13 cellular contexts compared by ENCODE assay signal in genomic region chr2:127217470-127218325, GRCh38. TPM values are rescaled to one million over a fixed set of nuclear protein-coding genes. Genes with fewer than 3 reads are reported as not detected.
DNase-seq lines count a peak whose midpoint lies in the region; TF ChIP-seq lines count a peak whose summit lies in the region.
"Had no signal": no experiment of that assay in that cellular context is flagged by ENCODE, and none has a peak within 500 bp of the region (broad histone marks: within the 10 kb centered on the region; RNA-seq: fewer than 3 reads in every experiment).

No MANE protein-coding gene starts in this region.

- no peaks in the 10 kb centered on the region for H3K36me3 Mint-ChIP-seq in activated CD4-positive, alpha-beta memory T cell treated with anti-CD3 and anti-CD28 coated beads for 36 hours
- H3K36me3 Mint-ChIP-seq in activated CD4-positive, alpha-beta memory T cell treated with anti-CD3 and anti-CD28 coated beads, Interleukin-2, amount 10 ng/mL, durations not matched to agents 7 days and 5 days (ENCODE audit: low read depth) = peaks cover 4% of the 10 kb centered on the region
- no peaks in the 10 kb centered on the region for H3K36me3 Mint-ChIP-seq in stimulated activated naive CD8-positive, alpha-beta T cell treated with anti-CD3 and anti-CD28 coated beads, Interleukin-15, Interleukin-2, amounts not matched to agents 100 ng/mL and 50 ng/mL, for 24 hours (ENCODE audit: low read depth)

- H3K4me3 Mint-ChIP-seq in activated CD4-positive, alpha-beta memory T cell treated with anti-CD3 and anti-CD28 coated beads for 36 hours = no peak overlapping the region
- no peak overlapping the region for H3K4me3 Mint-ChIP-seq in activated CD4-positive, alpha-beta memory T cell treated with anti-CD3 and anti-CD28 coated beads, Interleukin-2, amount 10 ng/mL, durations not matched to agents 7 days and 5 days
- H3K4me3 Mint-ChIP-seq in stimulated activated naive CD8-positive, alpha-beta T cell treated with anti-CD3 and anti-CD28 coated beads, Interleukin-15, Interleukin-2, amounts not matched to agents 100 ng/mL and 50 ng/mL, for 24 hours = peak overlapping the region; percentile 14

- H3K27me3 ChIP-seq in spleen (replicated peaks in 1 of 7) = peaks cover 8 to 69% (median 42%) of the 10 kb centered on the region in 7 donors

- H3K4me3 ChIP-seq in iPS-11a (ENCODE audit: low read depth, low read length) (peak overlapping the region; percentile 74), spleen (no peak overlapping the region)

- no peak overlapping the region for H3K27ac ChIP-seq in spleen
- H3K27ac ChIP-seq: tibial artery had no signal

- CTCF ChIA-PET in activated CD4-positive, alpha-beta memory T cell treated with anti-CD3 and anti-CD28 coated beads for 36 hours (lab: Charles Lee) = no interaction called here
- CTCF ChIA-PET in activated CD4-positive, alpha-beta memory T cell treated with anti-CD3 and anti-CD28 coated beads, Interleukin-2, amount 10 ng/mL, durations not matched to agents 7 days and 5 days (lab: Charles Lee) = no interaction called here

- peaks cover 58% of the 10 kb centered on the region for H3K27me3 Mint-ChIP-seq in activated CD4-positive, alpha-beta memory T cell treated with anti-CD3 and anti-CD28 coated beads for 36 hours
- H3K27me3 Mint-ChIP-seq in activated CD4-positive, alpha-beta memory T cell treated with anti-CD3 and anti-CD28 coated beads, Interleukin-2, amount 10 ng/mL, durations not matched to agents 7 days and 5 days = peaks cover 62% of the 10 kb centered on the region
- peaks cover 59% of the 10 kb centered on the region for H3K27me3 Mint-ChIP-seq in stimulated activated naive CD8-positive, alpha-beta T cell treated with anti-CD3 and anti-CD28 coated beads, Interleukin-15, Interleukin-2, amounts not matched to agents 100 ng/mL and 50 ng/mL, for 24 hours

- TF ChIP-seq POLR2A in spleen (IDR thresholded peaks at IDR 0.05) = no peak

- intact Hi-C loops in activated CD4-positive, alpha-beta memory T cell treated with anti-CD3 and anti-CD28 coated beads for 36 hours (cut with micrococcal nuclease) = no loop called here
- intact Hi-C loops in spleen (cut with DNase I; ENCODE audit: low total_unique reads) = no loop called here

- H3K9me3 ChIP-seq in spleen = peaks cover 0 to 18% (median 0%) of the 10 kb centered on the region in 8 donors

- H3K36me3 ChIP-seq in spleen = no peaks in the 10 kb centered on the region
- H3K36me3 ChIP-seq: tibial artery had no signal

- H3K9me3 Mint-ChIP-seq in activated CD4-positive, alpha-beta memory T cell treated with anti-CD3 and anti-CD28 coated beads for 36 hours = peaks cover 2% of the 10 kb centered on the region
- no peaks in the 10 kb centered on the region for H3K9me3 Mint-ChIP-seq in activated CD4-positive, alpha-beta memory T cell treated with anti-CD3 and anti-CD28 coated beads, Interleukin-2, amount 10 ng/mL, durations not matched to agents 7 days and 5 days
- H3K9me3 Mint-ChIP-seq in stimulated activated naive CD8-positive, alpha-beta T cell treated with anti-CD3 and anti-CD28 coated beads, Interleukin-15, Interleukin-2, amounts not matched to agents 100 ng/mL and 50 ng/mL, for 24 hours = peaks cover 10% of the 10 kb centered on the region

- TF ChIP-seq CTCF in spleen (IDR thresholded peaks at IDR 0.05 in 8 of 11, conservative IDR thresholded peaks at IDR 0.05 in 3 of 11) = no peak

- peaks cover 18% of the 10 kb centered on the region for H3K4me1 Mint-ChIP-seq in activated CD4-positive, alpha-beta memory T cell treated with anti-CD3 and anti-CD28 coated beads for 36 hours (ENCODE audit: low read depth)
- H3K4me1 Mint-ChIP-seq in activated CD4-positive, alpha-beta memory T cell treated with anti-CD3 and anti-CD28 coated beads, Interleukin-2, amount 10 ng/mL, durations not matched to agents 7 days and 5 days = peaks cover 13% of the 10 kb centered on the region
- peaks cover 23% of the 10 kb centered on the region for H3K4me1 Mint-ChIP-seq in stimulated activated naive CD8-positive, alpha-beta T cell treated with anti-CD3 and anti-CD28 coated beads, Interleukin-15, Interleukin-2, amounts not matched to agents 100 ng/mL and 50 ng/mL, for 24 hours (ENCODE audit: low read depth)

- H3K27ac Mint-ChIP-seq in activated CD4-positive, alpha-beta memory T cell treated with anti-CD3 and anti-CD28 coated beads for 36 hours = no peak overlapping the region
- no peak overlapping the region for H3K27ac Mint-ChIP-seq in activated CD4-positive, alpha-beta memory T cell treated with anti-CD3 and anti-CD28 coated beads, Interleukin-2, amount 10 ng/mL, durations not matched to agents 7 days and 5 days
- no peak overlapping the region for H3K27ac Mint-ChIP-seq in stimulated activated naive CD8-positive, alpha-beta T cell treated with anti-CD3 and anti-CD28 coated beads, Interleukin-15, Interleukin-2, amounts not matched to agents 100 ng/mL and 50 ng/mL, for 24 hours

- H3K4me1 ChIP-seq in spleen = peaks cover 9 to 27% (median 24%) of the 10 kb centered on the region in 6 donors

- POLR2A ChIA-PET in activated CD4-positive, alpha-beta memory T cell treated with anti-CD3 and anti-CD28 coated beads for 36 hours (lab: Charles Lee) = no interaction called here
- POLR2A ChIA-PET in activated CD4-positive, alpha-beta memory T cell treated with anti-CD3 and anti-CD28 coated beads, Interleukin-2, amount 10 ng/mL, durations not matched to agents 7 days and 5 days (lab: Charles Lee) = no interaction called here

- DNase-seq in activated CD4-positive, alpha-beta memory T cell treated with anti-CD3 and anti-CD28 coated beads for 36 hours = peak; percentile 35
- no peak for DNase-seq in activated CD4-positive, alpha-beta memory T cell treated with anti-CD3 and anti-CD28 coated beads, Interleukin-2, amount 10 ng/mL, durations not matched to agents 7 days and 5 days
- DNase-seq in SW480 (ENCODE audit: low spot score) = peak; percentile 69
- no peak for DNase-seq in NCI-H526 treated with DMSO at 0.1 percent for 48 hours (lab: John Stamatoyannopoulos, UW)
- DNase-seq in spleen = no peak
- no peak for DNase-seq in NCI-H446 treated with DMSO at 0.1 percent for 48 hours (lab: John Stamatoyannopoulos, UW)
- DNase-seq: cortex of kidney; Kasumi-1; left cardiac atrium; stimulated activated CD4-positive, alpha-beta T cell treated with anti-CD3 and anti-CD28 coated beads, Interleukin-12 subunit alpha, Interleukin-12 subunit beta, amount 100 ng/mL, for 4 hours; tibial artery had no signal

- 67 to 75% (median 70%) methylated on average over 14 of the region's 14 CpGs for WGBS in spleen, 5 donors

RNA-seq across cellular contexts. Expression of gene CYP27C1, which starts 2.4 kb away (rescaled TPM):
- not detected for total RNA-seq in activated CD4-positive, alpha-beta memory T cell treated with anti-CD3 and anti-CD28 coated beads for 36 hours
- total RNA-seq in activated CD4-positive, alpha-beta memory T cell treated with anti-CD3 and anti-CD28 coated beads, Interleukin-2, amount 10 ng/mL, durations not matched to agents 7 days and 5 days = not detected
- under 1 TPM in 5 of 7 donors, not detected in 2; 0.07 to 0.36 (median 0.19) TPM for total RNA-seq in spleen
- under 1 TPM; 0.10 to 0.33 (median 0.23) TPM for polyA plus RNA-seq in spleen

Comparison
In these comparisons a context has a peak if more than half of its experiments do, and no peak if none do; other contexts are left out.
1. DNase-seq: peak in activated CD4-positive, alpha-beta memory T cell treated with anti-CD3 and anti-CD28 coated beads for 36 hours (single experiment) and SW480 (single experiment); none in activated CD4-positive, alpha-beta memory T cell treated with anti-CD3 and anti-CD28 coated beads, Interleukin-2, amount 10 ng/mL, durations not matched to agents 7 days and 5 days (single experiment), NCI-H526 treated with DMSO at 0.1 percent for 48 hours (single experiment), spleen (single experiment) and NCI-H446 treated with DMSO at 0.1 percent for 48 hours (single experiment).